31 cellular contexts compared by ENCODE assay signal in genomic region chr10:115802911-115803310, GRCh38.
"Had no signal": no experiment of that assay in that cellular context is flagged by ENCODE, and none has a peak within 500 bp of the region (broad histone marks: within the 10 kb centered on the region; RNA-seq: fewer than 3 reads in every experiment).

No MANE protein-coding gene starts in this region.

- H3K27ac ChIP-seq: adrenal gland, body of pancreas, esophagus muscularis mucosa, foreskin keratinocyte, gastrocnemius medialis, heart left ventricle, WERI-Rb-1 had no signal

- H3K9me3 ChIP-seq: body of pancreas, esophagus muscularis mucosa, gastrocnemius medialis, heart left ventricle had no signal

- ATAC-seq: activated CD4-positive, CD25-positive, alpha-beta regulatory T cell treated with anti-CD3 and anti-CD28 coated beads, Interleukin-2, amount 50 U/mL, for 24 hours; activated CD8-positive, alpha-beta memory T cell treated with anti-CD3 and anti-CD28 coated beads, Interleukin-2, amount 10 ng/mL, durations not matched to agents 7 days and 5 days; activated CD8-positive, alpha-beta T cell treated with anti-CD3 and anti-CD28 coated beads, Interleukin-2, amount 10 ng/mL, durations not matched to agents 7 days and 5 days; activated naive CD8-positive, alpha-beta T cell treated with anti-CD3 and anti-CD28 coated beads, Interleukin-2, amount 50 U/mL, for 24 hours; body of pancreas; effector memory CD8-positive, alpha-beta T cell; foreskin keratinocyte; gastrocnemius medialis; heart left ventricle had no signal

- H3K27me3 ChIP-seq: adrenal gland, body of pancreas, esophagus muscularis mucosa, foreskin keratinocyte, gastrocnemius medialis, heart left ventricle had no signal

- H3K36me3 ChIP-seq: adrenal gland, esophagus muscularis mucosa, gastrocnemius medialis, heart left ventricle, WERI-Rb-1 had no signal

- H3K4me3 ChIP-seq: adrenal gland, body of pancreas, esophagus muscularis mucosa, gastrocnemius medialis, heart left ventricle had no signal

- DNase-seq: activated B cell treated with CpG ODN at 0.5 μM for 24 hours; activated CD4-positive, alpha-beta T cell treated with anti-CD3 and anti-CD28 coated beads for 48 hours; activated CD4-positive, alpha-beta T cell treated with anti-CD3 and anti-CD28 coated beads, Interleukin-2, amount 50 U/mL, for 1 hour; activated CD4-positive, alpha-beta T cell treated with anti-CD3 and anti-CD28 coated beads, Interleukin-2, amount 50 U/mL, for 48 hours; activated CD8-positive, alpha-beta memory T cell treated with anti-CD3 and anti-CD28 coated beads, Interleukin-2, amount 10 ng/mL, durations not matched to agents 7 days and 5 days; activated CD8-positive, alpha-beta memory T cell treated with anti-CD3 and anti-CD28 coated beads, Interleukin-2, amount 50 U/mL, for 4 hours; activated CD8-positive, alpha-beta T cell treated with anti-CD3 and anti-CD28 coated beads, Interleukin-2, amount 10 ng/mL, durations not matched to agents 7 days and 5 days; activated effector memory CD4-positive, alpha-beta T cell treated with anti-CD3 and anti-CD28 coated beads, Interleukin-2, amount 50 U/mL, for 16 hours; activated naive CD4-positive, alpha-beta T cell treated with anti-CD3 and anti-CD28 coated beads for 36 hours; activated naive CD8-positive, alpha-beta T cell treated with anti-CD3 and anti-CD28 coated beads for 36 hours; activated naive CD8-positive, alpha-beta T cell treated with anti-CD3 and anti-CD28 coated beads, Interleukin-2, amount 50 U/mL, for 24 hours; activated T-cell treated with anti-CD3 and anti-CD28 coated beads, Interleukin-2, amount 50 U/mL, for 1 hour; activated T-cell treated with anti-CD3 and anti-CD28 coated beads, Interleukin-2, amount 50 U/mL, for 48 hours; adrenal gland; amygdala; aorta; body of pancreas; caudate nucleus; cortex of kidney; dermis blood vessel endothelial cell; effector CD4-positive, alpha-beta T cell; effector memory CD8-positive, alpha-beta T cell; erythroblast; foreskin keratinocyte; gastrocnemius medialis; glutamatergic neuron; heart left ventricle; T1000; WERI-Rb-1 had no signal

- H3K4me1 ChIP-seq: body of pancreas, esophagus muscularis mucosa, foreskin keratinocyte, gastrocnemius medialis, heart left ventricle had no signal
